Comparison of ENCODE assay signal across 1 cellular context in the genomic region with DNA sequence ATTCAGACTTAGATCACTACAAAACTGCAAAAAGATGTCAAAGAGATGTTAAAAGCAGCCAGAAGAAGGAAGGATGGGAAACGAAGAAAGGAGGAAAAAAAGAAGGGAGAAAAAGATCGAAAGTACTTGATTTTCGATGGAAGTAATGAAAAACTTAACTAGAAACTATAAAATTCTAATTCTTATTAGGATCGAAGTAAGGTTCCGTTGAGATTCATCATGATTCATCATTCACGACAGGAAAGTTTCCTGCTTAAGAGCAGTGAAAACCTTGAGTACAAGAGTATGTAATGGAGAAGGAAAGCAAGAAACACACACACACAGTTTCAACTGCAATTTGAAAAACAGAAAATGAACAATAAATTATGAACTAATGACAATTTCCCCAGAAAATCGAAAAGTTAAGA.
TF ChIP-seq lines count a peak whose summit lies in the region.

No MANE protein-coding gene starts in this region.

TF ChIP-seq in HCT116, 20 proteins besides CTCF, POLR2A, EP300 and RAD21 (continued from another document):
- TF ChIP-seq ZBTB33 (IDR thresholded peaks at IDR 0.05; ENCODE audit: extremely low read depth, insufficient replicate concordance, low read length) (no peak), ATF3 (IDR thresholded peaks at IDR 0.05) (no peak), SP1 (IDR thresholded peaks at IDR 0.05; ENCODE audit: low read depth) (no peak), TCF7L2 (IDR thresholded peaks at IDR 0.05; ENCODE audit: borderline replicate concordance, extremely low read depth, insufficient read depth, insufficient read length) (no peak), ZNF274 (IDR thresholded peaks at IDR 0.05; ENCODE audit: low read depth, low read length) (no peak), CBX3 (IDR thresholded peaks at IDR 0.05; ENCODE audit: low read depth) (no peak), JUND (IDR thresholded peaks at IDR 0.05) (no peak), CEBPB (IDR thresholded peaks at IDR 0.05; ENCODE audit: low read depth) (no peak), REST (IDR thresholded peaks at IDR 0.05; ENCODE audit: low read depth) (no peak), EZH2phosphoT487 (IDR thresholded peaks at IDR 0.05; ENCODE audit: borderline replicate concordance) (no peak), YY1 (IDR thresholded peaks at IDR 0.05; ENCODE audit: extremely low read depth, insufficient replicate concordance, low read depth, low read length) (no peak), FOSL1 (IDR thresholded peaks at IDR 0.05; ENCODE audit: low read depth) (no peak), EZH2 (IDR thresholded peaks at IDR 0.05) (no peak), ZFX (IDR thresholded peaks at IDR 0.05) (no peak), SRF (IDR thresholded peaks at IDR 0.05; ENCODE audit: low read depth) (no peak)
TF ChIP-seq in HCT116: peak in this region for 0.
